ENCODE assay signal across 28 cellular contexts in the genomic region with DNA sequence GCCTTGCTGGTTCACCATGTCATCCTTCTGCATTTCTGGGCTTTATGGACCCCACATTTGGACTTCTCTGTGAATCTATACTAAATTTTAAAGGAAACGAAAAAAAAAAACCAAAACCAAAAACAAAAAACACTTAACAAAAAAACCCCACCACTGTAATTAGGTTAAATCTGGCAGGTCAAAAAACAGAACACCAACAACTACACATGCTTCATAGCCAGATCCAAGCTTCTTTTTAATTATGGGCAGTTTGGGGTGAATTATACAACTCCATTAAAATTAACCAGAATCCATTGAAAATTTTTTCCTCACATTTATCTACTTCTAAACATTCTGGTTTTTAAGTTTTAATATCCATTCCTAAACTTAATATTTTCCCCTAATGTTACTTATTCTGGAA.
"Had no signal": no experiment of that assay in that cellular context is flagged by ENCODE, and none has a peak within 500 bp of the region (broad histone marks: within the 10 kb centered on the region; RNA-seq: fewer than 3 reads in every experiment).

No MANE protein-coding gene starts in this region.

- FAIRE-seq: colon had no signal

- H3K4me3 Mint-ChIP-seq: activated CD4-positive, alpha-beta memory T cell treated with anti-CD3 and anti-CD28 coated beads for 36 hours; activated CD4-positive, alpha-beta T cell treated with anti-CD3 and anti-CD28 coated beads, Interleukin-2, amount 10 ng/mL, durations not matched to agents 24 days and 14 days; activated T-cell treated with anti-CD3 and anti-CD28 coated beads, Interleukin-2, amount 50 U/mL, for 4 hours; natural killer cell; neural progenitor cell had no signal

- H3K4me3 ChIP-seq: breast epithelium, esophagus muscularis mucosa, heart right ventricle, left lung, lower lobe of right lung, neural progenitor cell, right atrium auricular region, smooth muscle cell, suprapubic skin, tibial artery, upper lobe of right lung had no signal

- H2AFZ ChIP-seq: neural progenitor cell had no signal

- H3K4me2 ChIP-seq: neural progenitor cell, smooth muscle cell had no signal

- H3K9me3 ChIP-seq: breast epithelium, esophagus muscularis mucosa, left lung, lower lobe of right lung, right atrium auricular region, suprapubic skin, tibial artery, upper lobe of right lung had no signal

- ATAC-seq: activated naive CD4-positive, alpha-beta T cell treated with anti-CD3 and anti-CD28 coated beads, Interleukin-2, amount 50 U/mL, for 72 hours; activated T-cell treated with anti-CD3 and anti-CD28 coated beads, Interleukin-2, amount 50 U/mL, for 4 hours; foreskin keratinocyte; heart right ventricle; left lung; lower lobe of right lung; natural killer cell; upper lobe of right lung had no signal

- DNase-seq: activated CD4-positive, alpha-beta memory T cell treated with anti-CD3 and anti-CD28 coated beads for 36 hours; activated CD4-positive, alpha-beta T cell treated with anti-CD3 and anti-CD28 coated beads, Interleukin-2, amount 10 ng/mL, durations not matched to agents 24 days and 14 days; activated CD4-positive, CD25-positive, alpha-beta regulatory T cell treated with anti-CD3 and anti-CD28 coated beads, Interleukin-2, amount 50 U/mL, for 72 hours; activated CD8-positive, alpha-beta memory T cell treated with anti-CD3 and anti-CD28 coated beads, Interleukin-2, amount 50 U/mL, for 48 hours; activated naive CD4-positive, alpha-beta T cell; activated T-cell treated with anti-CD3 and anti-CD28 coated beads, Interleukin-2, amount 50 U/mL, for 4 hours; dermis blood vessel endothelial cell; effector CD4-positive, alpha-beta T cell; foreskin keratinocyte; heart right ventricle; left lung; lower lobe of right lung; mesendoderm; natural killer cell; occipital lobe; stimulated activated CD4-positive, alpha-beta T cell treated with anti-CD3 and anti-CD28 coated beads, Interleukin-1b, Interleukin-23, amount 100 ng/mL, for 48 hours; stimulated activated naive CD4-positive, alpha-beta T cell; T-helper 2 cell; tibial artery; upper lobe of right lung had no signal

- H3K4me1 ChIP-seq: foreskin keratinocyte had no signal

- H3K27me3 Mint-ChIP-seq: activated CD4-positive, alpha-beta memory T cell treated with anti-CD3 and anti-CD28 coated beads for 36 hours; activated CD4-positive, alpha-beta T cell treated with anti-CD3 and anti-CD28 coated beads, Interleukin-2, amount 10 ng/mL, durations not matched to agents 24 days and 14 days had no signal

- H3K36me3 Mint-ChIP-seq: natural killer cell had no signal

- H3K9ac ChIP-seq: neural progenitor cell had no signal

- H3K9me3 Mint-ChIP-seq: activated T-cell treated with anti-CD3 and anti-CD28 coated beads, Interleukin-2, amount 50 U/mL, for 4 hours; natural killer cell had no signal

- H3K27ac ChIP-seq: breast epithelium, foreskin keratinocyte, left lung, lower lobe of right lung, neural progenitor cell, right atrium auricular region, suprapubic skin, tibial artery, upper lobe of right lung had no signal

- H3K36me3 ChIP-seq: breast epithelium, left lung, lower lobe of right lung, neural progenitor cell, right atrium auricular region had no signal

- H3K27ac Mint-ChIP-seq: activated CD4-positive, alpha-beta memory T cell treated with anti-CD3 and anti-CD28 coated beads for 36 hours; activated CD4-positive, alpha-beta T cell treated with anti-CD3 and anti-CD28 coated beads, Interleukin-2, amount 10 ng/mL, durations not matched to agents 24 days and 14 days; activated naive CD4-positive, alpha-beta T cell treated with anti-CD3 and anti-CD28 coated beads, Interleukin-2, amount 50 U/mL, for 72 hours; neural progenitor cell had no signal

- H3K27me3 ChIP-seq: breast epithelium, esophagus muscularis mucosa, foreskin keratinocyte, heart right ventricle, left lung, neural progenitor cell, right atrium auricular region, suprapubic skin, tibial artery, upper lobe of right lung had no signal
